Comparison of ENCODE assay signal across 6 cellular contexts in the genomic region with DNA sequence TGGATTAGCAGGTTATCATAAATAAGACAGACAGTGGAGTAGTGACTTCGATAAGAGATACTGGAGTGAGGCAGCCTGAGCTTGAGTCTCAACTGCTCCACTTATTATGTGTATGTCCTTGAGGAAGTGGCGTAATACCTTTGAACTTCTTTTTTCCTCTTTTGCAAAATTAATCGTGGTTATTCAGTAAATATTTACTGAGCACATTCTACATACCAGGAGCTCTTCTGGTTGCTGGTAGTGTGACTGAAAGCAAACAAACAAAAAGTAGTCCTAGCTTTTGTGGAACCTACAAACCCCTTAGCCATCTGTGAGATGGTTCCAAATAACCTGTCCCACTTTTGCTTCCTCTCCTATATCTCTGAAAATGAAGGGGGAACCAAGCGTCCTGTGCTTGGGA.
"Had no signal": no experiment of that assay in that cellular context is flagged by ENCODE, and none has a peak within 500 bp of the region (broad histone marks: within the 10 kb centered on the region; RNA-seq: fewer than 3 reads in every experiment).

No MANE protein-coding gene starts in this region.

- FAIRE-seq: HTR-8/SVneo, K562 had no signal

- H3K4me3 ChIP-seq: K562 had no signal

- DNase-seq: IMR-90, KBM-7, KG1 had no signal

- ATAC-seq: K562 had no signal

- H3K27ac ChIP-seq: HL-60 had no signal
